Comparison of ENCODE assay signal across 14 cellular contexts in genomic region chr3:133827136-133827535, GRCh38. TPM values are rescaled to one million over a fixed set of nuclear protein-coding genes. Genes with fewer than 3 reads are reported as not detected.
DNase-seq lines count a peak whose midpoint lies in the region; ATAC-seq and TF ChIP-seq lines count a peak whose summit lies in the region.
"Had no signal": no experiment of that assay in that cellular context is flagged by ENCODE, and none has a peak within 500 bp of the region (broad histone marks: within the 10 kb centered on the region; RNA-seq: fewer than 3 reads in every experiment).

No MANE protein-coding gene starts in this region.

- ATAC-seq in left lobe of liver (peak; percentile 55), HG03439 (IDR thresholded peaks at IDR 0.05; ENCODE audit: unreplicated experiment) (no peak), GM19455 (IDR thresholded peaks at IDR 0.05; ENCODE audit: unreplicated experiment) (no peak)
- ATAC-seq: A549 had no signal

- in situ Hi-C loops in G401 (cut with HindIII; ENCODE audit: low sequenced_read_pairs) (no loop called here), GM13977 (cut with MboI; ENCODE audit: low pct_unique_long_range_greater_than_20kb, low sequenced_read_pairs, unreplicated experiment) (loop anchor here (10.0 kb wide), 1 partner anchor 98 kb away; no protein-coding TSS in a partner anchor)

- DNase-seq in G401 (ENCODE audit: low spot score) (peak; percentile 94), NCI-H446 treated with DMSO at 0.1 percent for 48 hours (lab: John Stamatoyannopoulos, UW) (peak; percentile 26), cerebellar nuclear complex (lab: John Stamatoyannopoulos, UW) (peak; percentile 65 to 79), left lobe of liver (ENCODE audit: low spot score) (no peak), GM13977 (ENCODE audit: low spot score) (no peak), NCI-H1930 (lab: John Stamatoyannopoulos, UW) (no peak)
- DNase-seq: AML-193; Caco-2; CD4-positive, alpha-beta T cell; GF-D8; GM23248 had no signal

- TF ChIP-seq CTCF in GM13977 (IDR thresholded peaks at IDR 0.05; ENCODE audit: extremely low read depth, insufficient read depth, missing control alignments), result no peak

RNA-seq across cellular contexts. Expression of gene SRPRB, which starts 21.5 kb away (rescaled TPM):
- 68.1 and 75.9 TPM in 2 replicates for total RNA-seq in G401 (2014; rRNA removed; shearing (Covaris generic))
- total RNA-seq in left lobe of liver, result 73.3 TPM

Comparison
In these comparisons a context has a peak if more than half of its experiments do, and no peak if none do; other contexts are left out.
1. DNase-seq: peak in G401 (single experiment), NCI-H446 treated with DMSO at 0.1 percent for 48 hours (single experiment) and cerebellar nuclear complex (2 of 2); none in left lobe of liver (single experiment), GM13977 (single experiment) and NCI-H1930 (0 of 2).